Comparison of ENCODE assay signal across 3 cellular contexts in the genomic region with DNA sequence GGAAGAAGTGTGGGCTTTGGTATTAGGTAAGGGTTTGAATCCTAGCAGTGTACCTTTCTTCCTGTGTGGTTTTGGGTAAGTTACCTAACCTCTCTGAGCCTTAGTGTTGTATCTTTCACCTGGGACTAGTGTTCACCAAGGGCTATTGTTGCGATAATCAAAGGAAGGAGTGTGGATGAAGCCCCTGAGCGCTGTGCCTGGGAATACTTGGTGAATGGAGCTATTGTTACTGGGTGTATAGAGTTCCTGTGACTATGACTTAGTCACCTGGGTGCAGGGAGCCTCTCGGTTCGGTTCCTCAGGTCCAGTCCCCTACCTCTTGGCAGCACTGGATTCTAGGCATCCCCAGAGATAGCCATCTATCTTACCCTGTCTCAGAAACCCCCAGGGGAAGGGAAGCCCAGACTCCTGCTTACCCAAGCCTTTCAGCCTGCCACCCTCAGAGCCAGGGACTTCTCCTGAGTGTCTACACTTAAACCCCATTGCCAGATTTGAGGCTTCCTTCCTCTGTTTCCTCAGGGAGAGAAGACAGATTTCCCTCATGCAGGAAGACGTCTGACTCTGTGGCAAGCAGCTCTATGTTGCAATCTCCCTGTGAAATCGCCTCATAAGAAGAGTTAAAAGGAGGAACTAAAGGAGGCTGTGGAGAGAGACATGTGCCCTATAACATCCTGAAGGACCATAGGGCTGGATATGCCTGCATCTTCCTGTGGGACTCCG.
TF ChIP-seq lines count a peak whose summit lies in the region.

No MANE protein-coding gene starts in this region.

TF ChIP-seq in A549, 52 proteins besides CTCF, POLR2A, EP300 and RAD21:
- TF ChIP-seq BHLHE40 (IDR thresholded peaks at IDR 0.05; ENCODE audit: low read depth, low read length) (no peak), CEBPB (IDR thresholded peaks at IDR 0.05) (peak in 1 of 2 experiments; percentile 14; a peak in 1 of 4 replicates)

TF ChIP-seq in IMR-90, 13 proteins besides CTCF, POLR2A, EP300 and RAD21:
- no peak for TF ChIP-seq CHD1 (IDR thresholded peaks at IDR 0.05; ENCODE audit: low read depth, low read length)
- TF ChIP-seq BHLHE40 (IDR thresholded peaks at IDR 0.05; ENCODE audit: low read depth, low read length) = no peak
- no peak for TF ChIP-seq MAZ (IDR thresholded peaks at IDR 0.05; ENCODE audit: borderline replicate concordance, low read depth, low read length)
- TF ChIP-seq, protein P1, sequence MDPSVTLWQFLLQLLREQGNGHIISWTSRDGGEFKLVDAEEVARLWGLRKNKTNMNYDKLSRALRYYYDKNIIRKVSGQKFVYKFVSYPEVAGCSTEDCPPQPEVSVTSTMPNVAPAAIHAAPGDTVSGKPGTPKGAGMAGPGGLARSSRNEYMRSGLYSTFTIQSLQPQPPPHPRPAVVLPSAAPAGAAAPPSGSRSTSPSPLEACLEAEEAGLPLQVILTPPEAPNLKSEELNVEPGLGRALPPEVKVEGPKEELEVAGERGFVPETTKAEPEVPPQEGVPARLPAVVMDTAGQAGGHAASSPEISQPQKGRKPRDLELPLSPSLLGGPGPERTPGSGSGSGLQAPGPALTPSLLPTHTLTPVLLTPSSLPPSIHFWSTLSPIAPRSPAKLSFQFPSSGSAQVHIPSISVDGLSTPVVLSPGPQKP (IDR thresholded peaks at IDR 0.05; ENCODE audit: borderline replicate concordance, low read depth, low read length) = no peak
- TF ChIP-seq CEBPB (IDR thresholded peaks at IDR 0.05; ENCODE audit: low read depth, low read length) = peak; percentile 91

TF ChIP-seq in HepG2, 621 proteins besides CTCF, POLR2A, EP300 and RAD21:
- TF ChIP-seq, protein P2, sequence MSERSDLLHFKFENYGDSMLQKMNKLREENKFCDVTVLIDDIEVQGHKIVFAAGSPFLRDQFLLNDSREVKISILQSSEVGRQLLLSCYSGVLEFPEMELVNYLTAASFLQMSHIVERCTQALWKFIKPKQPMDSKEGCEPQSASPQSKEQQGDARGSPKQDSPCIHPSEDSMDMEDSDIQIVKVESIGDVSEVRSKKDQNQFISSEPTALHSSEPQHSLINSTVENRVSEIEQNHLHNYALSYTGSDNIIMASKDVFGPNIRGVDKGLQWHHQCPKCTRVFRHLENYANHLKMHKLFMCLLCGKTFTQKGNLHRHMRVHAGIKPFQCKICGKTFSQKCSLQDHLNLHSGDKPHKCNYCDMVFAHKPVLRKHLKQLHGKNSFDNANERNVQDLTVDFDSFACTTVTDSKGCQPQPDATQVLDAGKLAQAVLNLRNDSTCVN (CRISPR knock-in tag; IDR thresholded peaks at IDR 0.05; ENCODE audit: borderline replicate concordance) = no peak
- TF ChIP-seq NR2F1 (CRISPR knock-in tag; IDR thresholded peaks at IDR 0.05) (no peak), ZNF768 (CRISPR knock-in tag; IDR thresholded peaks at IDR 0.05) (peak; percentile 50; the same call in 1 of the 2 replicates)
